In the genomic region with DNA sequence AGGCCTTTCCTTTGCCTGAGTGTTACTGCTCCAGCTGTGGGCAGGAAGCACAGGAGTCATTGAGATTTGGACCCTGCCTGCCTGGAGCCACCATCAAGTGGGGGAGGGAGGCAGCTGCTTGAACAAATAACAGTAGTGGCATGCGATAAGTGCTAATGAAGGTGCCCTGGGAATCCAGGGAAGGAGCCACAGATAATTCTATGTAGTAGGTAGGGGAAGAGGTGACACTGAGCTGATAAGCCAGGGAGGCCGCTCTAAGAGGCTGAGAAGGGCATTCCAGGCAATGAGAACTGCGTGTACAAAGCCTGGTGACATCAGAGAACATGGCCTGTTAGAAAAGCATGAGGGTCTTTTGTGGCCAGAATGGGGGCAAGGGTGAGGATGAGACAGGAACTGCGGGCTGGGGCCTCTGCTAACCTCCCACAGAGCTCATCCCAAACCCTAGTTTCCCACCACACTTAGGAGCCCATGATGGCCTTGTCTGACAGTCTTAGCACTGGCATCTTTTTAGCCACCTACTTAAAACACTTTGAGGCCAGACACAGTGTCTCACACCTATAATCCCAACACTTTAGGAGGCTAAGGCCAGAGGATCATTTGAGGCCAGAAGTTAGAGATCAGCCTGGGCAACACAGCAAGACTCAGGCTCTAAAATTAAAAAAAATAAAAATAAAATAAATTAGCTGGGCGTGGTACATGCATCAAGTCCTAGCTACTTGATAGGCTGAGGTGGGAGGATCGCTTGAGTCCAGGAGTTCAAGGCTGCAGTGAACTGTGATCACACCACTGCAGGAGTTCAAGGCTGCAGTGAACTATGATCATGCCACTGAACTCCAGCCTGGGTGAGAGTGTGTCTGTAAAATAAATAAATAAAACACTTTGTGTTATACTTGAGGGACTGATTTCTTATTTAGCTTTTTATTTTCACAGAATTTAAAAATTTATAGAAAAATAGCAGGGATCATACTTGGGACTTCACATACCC, we compare ENCODE assay signal across 2 cellular contexts.
TF ChIP-seq lines count a peak whose summit lies in the region.

No MANE protein-coding gene starts in this region.

TF ChIP-seq in WTC11, 78 proteins besides CTCF, POLR2A, EP300 and RAD21 (continued from another document):
- TF ChIP-seq NFYB (CRISPR knock-in tag; conservative IDR thresholded peaks at IDR 0.05; ENCODE audit: low read depth): no peak
- no peak for TF ChIP-seq ZNF121 (CRISPR knock-in tag; IDR thresholded peaks at IDR 0.05)
- TF ChIP-seq, protein P1, sequence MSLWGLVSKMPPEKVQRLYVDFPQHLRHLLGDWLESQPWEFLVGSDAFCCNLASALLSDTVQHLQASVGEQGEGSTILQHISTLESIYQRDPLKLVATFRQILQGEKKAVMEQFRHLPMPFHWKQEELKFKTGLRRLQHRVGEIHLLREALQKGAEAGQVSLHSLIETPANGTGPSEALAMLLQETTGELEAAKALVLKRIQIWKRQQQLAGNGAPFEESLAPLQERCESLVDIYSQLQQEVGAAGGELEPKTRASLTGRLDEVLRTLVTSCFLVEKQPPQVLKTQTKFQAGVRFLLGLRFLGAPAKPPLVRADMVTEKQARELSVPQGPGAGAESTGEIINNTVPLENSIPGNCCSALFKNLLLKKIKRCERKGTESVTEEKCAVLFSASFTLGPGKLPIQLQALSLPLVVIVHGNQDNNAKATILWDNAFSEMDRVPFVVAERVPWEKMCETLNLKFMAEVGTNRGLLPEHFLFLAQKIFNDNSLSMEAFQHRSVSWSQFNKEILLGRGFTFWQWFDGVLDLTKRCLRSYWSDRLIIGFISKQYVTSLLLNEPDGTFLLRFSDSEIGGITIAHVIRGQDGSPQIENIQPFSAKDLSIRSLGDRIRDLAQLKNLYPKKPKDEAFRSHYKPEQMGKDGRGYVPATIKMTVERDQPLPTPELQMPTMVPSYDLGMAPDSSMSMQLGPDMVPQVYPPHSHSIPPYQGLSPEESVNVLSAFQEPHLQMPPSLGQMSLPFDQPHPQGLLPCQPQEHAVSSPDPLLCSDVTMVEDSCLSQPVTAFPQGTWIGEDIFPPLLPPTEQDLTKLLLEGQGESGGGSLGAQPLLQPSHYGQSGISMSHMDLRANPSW (CRISPR knock-in tag; conservative IDR thresholded peaks at IDR 0.05; ENCODE audit: low read depth): no peak
- TF ChIP-seq SP1 (CRISPR knock-in tag; conservative IDR thresholded peaks at IDR 0.05): no peak
- no peak for TF ChIP-seq ZBTB21 (CRISPR knock-in tag; IDR thresholded peaks at IDR 0.05; ENCODE audit: borderline replicate concordance)
- TF ChIP-seq KAT7 (CRISPR knock-in tag; IDR thresholded peaks at IDR 0.05; ENCODE audit: borderline replicate concordance): no peak
- TF ChIP-seq GRHL2 (CRISPR knock-in tag; IDR thresholded peaks at IDR 0.05; ENCODE audit: insufficient replicate concordance, severe bottlenecking): no peak
- TF ChIP-seq TEAD4 (CRISPR knock-in tag; IDR thresholded peaks at IDR 0.05): no peak
- no peak for TF ChIP-seq GABPB1 (CRISPR knock-in tag; IDR thresholded peaks at IDR 0.05)
TF ChIP-seq in WTC11: peak in this region for 0.

TF ChIP-seq in liver, 16 proteins besides CTCF, POLR2A, EP300 and RAD21 (continued from another document):
- TF ChIP-seq NR2F2 (IDR thresholded peaks at IDR 0.05) (no peak), GABPA (IDR thresholded peaks at IDR 0.05 in 1 of 2, conservative IDR thresholded peaks at IDR 0.05 in 1 of 2) (no peak), RXRA (IDR thresholded peaks at IDR 0.05) (peak; percentile 50 to 71), YY1 (IDR thresholded peaks at IDR 0.05) (no peak), ZBTB33 (IDR thresholded peaks at IDR 0.05) (no peak), REST (IDR thresholded peaks at IDR 0.05) (no peak), HNF4A (conservative IDR thresholded peaks at IDR 0.05) (peak; percentile 63 to 67), JUND (IDR thresholded peaks at IDR 0.05) (no peak), FOXA1 (IDR thresholded peaks at IDR 0.05) (no peak), FOXA2 (IDR thresholded peaks at IDR 0.05) (no peak)
- TF ChIP-seq, protein P2, sequence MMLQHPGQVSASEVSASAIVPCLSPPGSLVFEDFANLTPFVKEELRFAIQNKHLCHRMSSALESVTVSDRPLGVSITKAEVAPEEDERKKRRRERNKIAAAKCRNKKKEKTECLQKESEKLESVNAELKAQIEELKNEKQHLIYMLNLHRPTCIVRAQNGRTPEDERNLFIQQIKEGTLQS (IDR thresholded peaks at IDR 0.05): no peak
